ENCODE assay signal across 19 cellular contexts in the genomic region with DNA sequence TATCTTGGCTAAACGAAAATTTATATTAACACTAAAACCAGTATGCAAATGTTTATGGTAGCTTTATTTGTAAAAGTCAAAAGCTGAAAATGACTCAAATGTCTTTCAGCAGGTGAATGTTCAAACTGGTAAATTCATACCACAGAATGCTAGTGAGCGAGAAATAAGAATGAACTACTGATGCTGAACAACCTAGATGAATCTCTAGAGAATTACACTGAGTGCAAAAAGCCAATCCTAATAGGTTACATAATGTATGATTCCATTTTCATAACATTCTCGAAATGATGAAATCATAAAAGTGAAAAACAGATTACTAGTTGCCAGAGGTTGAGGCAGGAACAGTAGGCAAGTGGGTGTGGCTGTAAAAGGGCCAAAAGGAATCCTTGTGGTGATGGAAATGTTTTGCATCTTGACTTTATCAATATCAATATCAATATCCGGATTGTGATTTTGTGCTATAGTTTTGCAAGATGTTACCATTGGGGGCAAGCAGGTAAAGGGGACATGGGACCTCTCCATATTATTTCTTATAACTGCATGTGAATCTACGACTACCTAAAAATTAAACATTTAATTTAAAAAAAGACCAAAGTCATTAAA. TPM values are rescaled to one million over a fixed set of nuclear protein-coding genes. Genes with fewer than 3 reads are reported as not detected.
DNase-seq lines count a peak whose midpoint lies in the region; ATAC-seq and TF ChIP-seq lines count a peak whose summit lies in the region.
"Had no signal": no experiment of that assay in that cellular context is flagged by ENCODE, and none has a peak within 500 bp of the region (broad histone marks: within the 10 kb centered on the region; RNA-seq: fewer than 3 reads in every experiment).

No MANE protein-coding gene starts in this region.

- H3K27me3 Mint-ChIP-seq in glutamatergic neuron (ENCODE audit: unreplicated experiment) = peaks cover 22% of the 10 kb centered on the region

- H3K4me1 Mint-ChIP-seq in glutamatergic neuron (ENCODE audit: low read depth, unreplicated experiment) = peaks cover 7% of the 10 kb centered on the region

- peak overlapping the region; percentile 6 for H3K4me3 Mint-ChIP-seq in glutamatergic neuron (ENCODE audit: unreplicated experiment)

- no peak overlapping the region for H3K27ac Mint-ChIP-seq in glutamatergic neuron (ENCODE audit: unreplicated experiment)
- H3K27ac Mint-ChIP-seq: WTC11 had no signal

- peaks cover 22% of the 10 kb centered on the region for H3K9me3 Mint-ChIP-seq in glutamatergic neuron (ENCODE audit: unreplicated experiment)
- H3K9me3 Mint-ChIP-seq: WTC11 had no signal

- peak; percentile 13 for DNase-seq in NCI-H526 treated with DMSO at 0.1 percent for 48 hours (lab: John Stamatoyannopoulos, UW)
- DNase-seq in glutamatergic neuron = no peak
- no peak for DNase-seq in activated T-cell treated with anti-CD3 and anti-CD28 coated beads, Interleukin-2, amount 50 U/mL, for 1 hour
- DNase-seq in anterior cingulate cortex (lab: John Stamatoyannopoulos, UW) = no peak
- DNase-seq in NCI-H510A (lab: John Stamatoyannopoulos, UW) = no peak
- DNase-seq: activated CD4-positive, alpha-beta T cell treated with anti-CD3 and anti-CD28 coated beads, Interleukin-2, amount 50 U/mL, for 48 hours; activated naive CD4-positive, alpha-beta T cell; cerebellar nuclear complex; foreskin melanocyte; hippocampal formation; mucosa of descending colon; NCI-H1048; NCI-H187 treated with DMSO at 0.1 percent for 48 hours; NCI-H2227 treated with DMSO at 0.1 percent for 48 hours; SK-N-SH had no signal

- no peak for TF ChIP-seq CTCF in glutamatergic neuron (IDR thresholded peaks at IDR 0.05; ENCODE audit: partially characterized antibody, unreplicated experiment)

- peak; percentile 48 for ATAC-seq in GM18861 (IDR thresholded peaks at IDR 0.05; ENCODE audit: unreplicated experiment)
- ATAC-seq in GM21737 (IDR thresholded peaks at IDR 0.05; ENCODE audit: unreplicated experiment) = peak; percentile 34
- ATAC-seq in GM19455 (IDR thresholded peaks at IDR 0.05; ENCODE audit: unreplicated experiment) = no peak
- ATAC-seq: mucosa of descending colon, WTC11 had no signal

- peaks cover 4% of the 10 kb centered on the region for H3K36me3 Mint-ChIP-seq in glutamatergic neuron (ENCODE audit: unreplicated experiment)

RNA-seq across cellular contexts. Expression of a gene that starts 26.1 kb away (rescaled TPM):
- 5.1 TPM for total RNA-seq in glutamatergic neuron (ENCODE audit: unreplicated experiment)

RNA-seq across cellular contexts. Expression of a gene that starts 55.3 kb away (rescaled TPM):
- total RNA-seq in glutamatergic neuron (ENCODE audit: unreplicated experiment) = 65.2 TPM
